ENCODE assay signal across 10 cellular contexts in the genomic region with DNA sequence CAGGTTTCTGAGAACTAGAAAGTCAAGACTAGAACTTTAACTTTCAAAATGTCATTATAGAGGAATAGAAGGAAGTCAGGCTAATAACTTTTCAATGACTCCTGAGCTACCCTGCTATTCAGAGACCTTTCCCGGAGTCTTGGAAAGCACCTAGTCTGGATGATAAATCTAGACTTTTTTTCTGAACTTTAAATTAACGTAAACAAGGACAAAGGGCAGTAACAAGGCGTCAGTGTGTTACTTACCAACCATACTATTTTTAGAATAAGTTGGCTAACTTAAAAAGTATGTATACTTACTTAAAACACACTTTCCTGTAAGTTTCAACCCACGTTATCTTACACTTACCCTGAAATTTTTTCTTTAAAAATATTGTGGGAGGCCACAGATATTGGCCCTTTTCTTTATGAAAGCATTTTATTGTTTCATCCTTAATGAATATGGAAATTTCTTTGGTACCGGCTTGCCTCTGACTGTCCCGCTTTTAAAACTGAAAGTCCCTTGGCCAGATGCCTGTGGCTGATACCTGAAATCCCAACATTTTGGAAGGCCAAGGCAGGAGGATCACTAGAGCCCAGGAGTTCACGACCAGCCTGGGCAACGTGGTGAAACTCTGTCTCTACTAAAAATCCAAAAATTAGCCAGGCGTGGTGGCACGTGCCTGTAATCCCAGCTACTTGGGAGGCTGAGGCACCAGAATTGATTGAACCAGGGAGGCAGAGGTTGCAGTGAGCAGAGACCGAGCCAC. TPM values are rescaled to one million over a fixed set of nuclear protein-coding genes. Genes with fewer than 3 reads are reported as not detected.
A peak's percentile ranks its signal among the peaks of the same experiment; 100 is the strongest.
DNase-seq lines count a peak whose midpoint lies in the region; ATAC-seq, FAIRE-seq and TF ChIP-seq lines count a peak whose summit lies in the region.
"Had no signal": no experiment of that assay in that cellular context is flagged by ENCODE, and none has a peak within 500 bp of the region (broad histone marks: within the 10 kb centered on the region; RNA-seq: fewer than 3 reads in every experiment).

No MANE protein-coding gene starts in this region.

- H3K79me2 ChIP-seq in Loucy (ENCODE audit: insufficient read depth, low read length) (peaks cover 16% of the 10 kb centered on the region), MM.1S (ENCODE audit: low read length) (no peaks in the 10 kb centered on the region)

- peak overlapping the region in 8 of 11 experiments; percentile 83 to 98 (median 92); a peak in 13 of 22 replicates for H3K27ac ChIP-seq in BLaER1 treated with 17β-estradiol and CSF1 and Interleukin-3, amounts not matched to agents 10 nM and 100 nM
- no peak overlapping the region for H3K27ac ChIP-seq in iPS-20b (ENCODE audit: low read length)
- no peak overlapping the region for H3K27ac ChIP-seq in MM.1S (ENCODE audit: low read length)

- H3K9ac ChIP-seq in BLaER1 treated with 17β-estradiol and CSF1 and Interleukin-3, amounts not matched to agents 10 nM and 100 nM: no peak overlapping the region
- H3K9ac ChIP-seq in Loucy (ENCODE audit: low read depth, low read length, poor library complexity, severe bottlenecking) (peak overlapping the region; percentile 73), iPS-20b (ENCODE audit: low read depth, low read length) (peak overlapping the region; percentile 16; the same call in 1 of the 2 replicates), MM.1S (ENCODE audit: low read length) (no peak overlapping the region)

- ATAC-seq in HG03280 (IDR thresholded peaks at IDR 0.05; ENCODE audit: unreplicated experiment): no peak
- ATAC-seq: naive thymus-derived CD4-positive, alpha-beta T cell had no signal

- H4K20me1 ChIP-seq in BLaER1 treated with 17β-estradiol and CSF1 and Interleukin-3, amounts not matched to agents 10 nM and 100 nM: peaks cover 0 to 2% (median 0%) of the 10 kb centered on the region in 11 experiments; a peak in 4 of 22 replicates
- H4K20me1 ChIP-seq in Loucy (ENCODE audit: insufficient read depth, low read length, poor library complexity, severe bottlenecking) (peaks cover 2% of the 10 kb centered on the region), MM.1S (ENCODE audit: insufficient read depth, low read length) (no peaks in the 10 kb centered on the region)

- H3K9me3 ChIP-seq in BLaER1 treated with 17β-estradiol and CSF1 and Interleukin-3, amounts not matched to agents 10 nM and 100 nM (replicated peaks in 1 of 11): peaks cover 5 to 15% (median 12%) of the 10 kb centered on the region in 11 experiments; a peak in 20 of 22 replicates
- H3K9me3 ChIP-seq in Loucy (ENCODE audit: insufficient read depth, low read depth, low read length): peaks cover 5% of the 10 kb centered on the region; the same call in 1 of the 2 replicates
- H3K9me3 ChIP-seq in iPS-20b (ENCODE audit: insufficient read depth, low read depth, low read length): no peaks in the 10 kb centered on the region
- H3K9me3 ChIP-seq in MM.1S (replicated peaks; ENCODE audit: insufficient read depth, low read length): no peaks in the 10 kb centered on the region

- H3K9me2 ChIP-seq in Loucy (replicated peaks; ENCODE audit: low read depth, low read length) (no peaks in the 10 kb centered on the region), MM.1S (replicated peaks; ENCODE audit: insufficient read depth, low read length) (no peaks in the 10 kb centered on the region)

- H3K36me3 ChIP-seq in BLaER1 treated with 17β-estradiol and CSF1 and Interleukin-3, amounts not matched to agents 10 nM and 100 nM: peaks cover 0 to 2% (median under 1%) of the 10 kb centered on the region in 11 experiments; a peak in 8 of 22 replicates
- H3K36me3 ChIP-seq in Loucy (ENCODE audit: insufficient read depth, low read length): no peaks in the 10 kb centered on the region
- H3K36me3 ChIP-seq in iPS-20b (ENCODE audit: insufficient read depth, low read depth, low read length): peaks cover 2% of the 10 kb centered on the region; the same call in 1 of the 2 replicates
- H3K36me3 ChIP-seq in MM.1S (replicated peaks; ENCODE audit: insufficient read depth, low read length): no peaks in the 10 kb centered on the region

- peak overlapping the region; percentile 11 to 96 (median 89); a peak in 16 of 22 replicates for H3K4me2 ChIP-seq in BLaER1 treated with 17β-estradiol and CSF1 and Interleukin-3, amounts not matched to agents 10 nM and 100 nM
- H3K4me2 ChIP-seq in Loucy (ENCODE audit: low read depth, low read length, poor library complexity, severe bottlenecking) (peak overlapping the region; percentile 9), MM.1S (ENCODE audit: low read depth, low read length) (no peak overlapping the region)

- peak; percentile 65 for DNase-seq in astrocyte of the spinal cord (ENCODE audit: low read depth, low spot score)
- DNase-seq in MM.1S: no peak
- no peak for DNase-seq in SIG-M5 (lab: John Stamatoyannopoulos, UW)
- no peak for DNase-seq in GM12892 (ENCODE audit: insufficient read length)
- DNase-seq: naive thymus-derived CD4-positive, alpha-beta T cell had no signal

- in situ Hi-C loops in astrocyte of the spinal cord (cut with HindIII; ENCODE audit: low sequenced_read_pairs): no loop called here

- H3K4me3 ChIP-seq in BLaER1 treated with 17β-estradiol and CSF1 and Interleukin-3, amounts not matched to agents 10 nM and 100 nM: no peak overlapping the region
- H3K4me3 ChIP-seq in Loucy (ENCODE audit: low read length, poor library complexity, severe bottlenecking) (no peak overlapping the region), astrocyte of the spinal cord (ENCODE audit: low read depth, low read length) (no peak overlapping the region), iPS-20b (ENCODE audit: low read length) (peak overlapping the region; percentile 12; the same call in 1 of the 2 replicates), MM.1S (ENCODE audit: low read length) (no peak overlapping the region)

- H3K27me3 ChIP-seq in BLaER1 treated with 17β-estradiol and CSF1 and Interleukin-3, amounts not matched to agents 10 nM and 100 nM: no peaks in the 10 kb centered on the region
- H3K27me3 ChIP-seq in Loucy (ENCODE audit: insufficient read depth, low read length, poor library complexity, severe bottlenecking) (no peaks in the 10 kb centered on the region), iPS-20b (ENCODE audit: insufficient read depth, low read length) (no peaks in the 10 kb centered on the region), MM.1S (replicated peaks; ENCODE audit: insufficient read depth, low read length) (no peaks in the 10 kb centered on the region)

- peaks cover 25% of the 10 kb centered on the region for H3F3A ChIP-seq in Loucy (ENCODE audit: low read depth)
- H3F3A ChIP-seq in MM.1S (ENCODE audit: insufficient read depth, low read length): no peaks in the 10 kb centered on the region

- H2AFZ ChIP-seq in Loucy (ENCODE audit: low read length): peak overlapping the region; percentile 53; the same call in 1 of the 2 replicates
- H2AFZ ChIP-seq in MM.1S (ENCODE audit: low read length): no peak overlapping the region

- H3K4me1 ChIP-seq in BLaER1 treated with 17β-estradiol and CSF1 and Interleukin-3, amounts not matched to agents 10 nM and 100 nM: peaks cover 54 to 78% (median 67%) of the 10 kb centered on the region in 10 experiments
- H3K4me1 ChIP-seq in Loucy (ENCODE audit: insufficient read depth, low read length, poor library complexity, severe bottlenecking) (peaks cover 67% of the 10 kb centered on the region), iPS-20b (ENCODE audit: insufficient read depth, low read length) (peaks cover 28% of the 10 kb centered on the region; the same call in 1 of the 2 replicates), MM.1S (ENCODE audit: low read length) (no peaks in the 10 kb centered on the region)

- no peak for TF ChIP-seq POLR2A in GM12892 (IDR thresholded peaks at IDR 0.05; ENCODE audit: low read depth, low read length)

- no peak for FAIRE-seq in GM12892 (lab: Jason Lieb, UNC)
- FAIRE-seq: TTC549 had no signal

- TF ChIP-seq CTCF in Loucy (conservative IDR thresholded peaks at IDR 0.05; ENCODE audit: low read length): no peak
- no peak for TF ChIP-seq CTCF in astrocyte of the spinal cord (IDR thresholded peaks at IDR 0.05; ENCODE audit: low read depth, low read length)
- TF ChIP-seq CTCF in MM.1S (IDR thresholded peaks at IDR 0.05; ENCODE audit: low read length): no peak

RNA-seq across cellular contexts. Expression of gene PMAIP1, which starts 9.7 kb away (rescaled TPM):
- 133 TPM for polyA plus RNA-seq in GM12892 (2012; ENCODE audit: missing spikeins)

Comparison
In these comparisons a context has a peak if more than half of its experiments do, and no peak if none do; other contexts are left out.
1. H3K27ac ChIP-seq: peak in BLaER1 treated with 17β-estradiol and CSF1 and Interleukin-3, amounts not matched to agents 10 nM and 100 nM (8 of 11); none in iPS-20b (single experiment) and MM.1S (single experiment).
2. H3K9ac ChIP-seq: peak in Loucy (single experiment) and iPS-20b (single experiment); none in BLaER1 treated with 17β-estradiol and CSF1 and Interleukin-3, amounts not matched to agents 10 nM and 100 nM (0 of 11) and MM.1S (single experiment).